Comparison of ENCODE assay signal across 12 cellular contexts in genomic region chr2:149422337-149422990, GRCh38.
DNase-seq lines count a peak whose midpoint lies in the region; ATAC-seq, FAIRE-seq and TF ChIP-seq lines count a peak whose summit lies in the region.
"Had no signal": no experiment of that assay in that cellular context is flagged by ENCODE, and none has a peak within 500 bp of the region (broad histone marks: within the 10 kb centered on the region; RNA-seq: fewer than 3 reads in every experiment).

No MANE protein-coding gene starts in this region.

- H3K9me3 ChIP-seq in HEK293 (ENCODE audit: control insufficient read depth, insufficient read depth, low read depth, low read length) (no peaks in the 10 kb centered on the region), small intestine (ENCODE audit: control insufficient read depth, low read depth) (no peaks in the 10 kb centered on the region)

- WGBS in small intestine, 3 donors, result 50 to 64% (median 56%) methylated on average over 2 of the region's 2 CpGs

- no peak for FAIRE-seq in small intestine (lab: Jason Lieb, UNC)

- H3K36me3 ChIP-seq in HEK293 (ENCODE audit: control insufficient read depth in 2 of 2, insufficient read depth in 1 of 2, low read length in 2 of 2), result no peaks in the 10 kb centered on the region
- no peaks in the 10 kb centered on the region for H3K36me3 ChIP-seq in small intestine (ENCODE audit: control insufficient read depth in 2 of 2, insufficient read depth in 2 of 2, low read length in 2 of 2)

- TF ChIP-seq CTCF in HEK293 (tag by site-specific recombination; IDR thresholded peaks at IDR 0.05) (no peak), foreskin keratinocyte (conservative IDR thresholded peaks at IDR 0.05) (no peak)

- CTCF ChIA-PET in HEK293 (lab: Yijun Ruan, JAX), result interaction anchor here (1.6 kb wide), 1 partner anchor 404 kb away, joined by 3 read pairs; no protein-coding TSS in a partner anchor

- no peaks in the 10 kb centered on the region for H3K27me3 ChIP-seq in foreskin keratinocyte
- H3K27me3 ChIP-seq in small intestine (ENCODE audit: control insufficient read depth in 2 of 2, insufficient read depth in 2 of 2, low read length in 2 of 2), result no peaks in the 10 kb centered on the region

- peak; percentile 80 for ATAC-seq in SK-N-SH treated with all-trans-retinoic acid at 6 μM for 48 hours
- peak; percentile 74 for ATAC-seq in foreskin keratinocyte
- no peak for ATAC-seq in HG03025 (IDR thresholded peaks at IDR 0.05; ENCODE audit: low FRiP score, unreplicated experiment)
- ATAC-seq: naive thymus-derived CD8-positive, alpha-beta T cell had no signal

- H3K4me3 ChIP-seq in HEK293 (ENCODE audit: low read depth, low read length), result no peak overlapping the region
- H3K4me3 ChIP-seq in small intestine (ENCODE audit: low read depth in 1 of 2, low read length in 2 of 2), result no peak overlapping the region

- no peaks in the 10 kb centered on the region for H3K4me1 ChIP-seq in HEK293 (ENCODE audit: control insufficient read depth, insufficient read depth, low read length)
- H3K4me1 ChIP-seq in foreskin keratinocyte, result peaks cover 25% of the 10 kb centered on the region
- peaks cover 0 to 5% of the 10 kb centered on the region in 2 donors for H3K4me1 ChIP-seq in small intestine (ENCODE audit: control insufficient read depth in 2 of 2, insufficient read depth in 1 of 2, low read depth in 1 of 2, low read length in 1 of 2)

- DNase-seq in foreskin keratinocyte, result peak; percentile 77 to 89
- peak; percentile 81 for DNase-seq in small intestine
- no peak for DNase-seq in OCI-M1 (lab: John Stamatoyannopoulos, UW)
- DNase-seq in dermis blood vessel endothelial cell, result no peak
- no peak for DNase-seq in HPDE6-E6E7 (ENCODE audit: extremely low spot score)
- DNase-seq: activated CD8-positive, alpha-beta memory T cell treated with anti-CD3 and anti-CD28 coated beads, Interleukin-2, amount 50 U/mL, for 48 hours; endodermal cell; naive thymus-derived CD8-positive, alpha-beta T cell; NCI-H187 had no signal

- POLR2A ChIA-PET in HEK293 (lab: Yijun Ruan, JAX), result interaction anchor here (1.3 kb wide), 1 partner anchor 45 kb away, joined by 3 read pairs; no protein-coding TSS in a partner anchor

- H3K27ac ChIP-seq in HEK293 (ENCODE audit: extremely low read depth, low read depth, low read length) (no peak overlapping the region), foreskin keratinocyte (peak overlapping the region; percentile 62), small intestine (ENCODE audit: low read depth in 1 of 2, low read length in 1 of 2) (peak overlapping the region in 1 of 2 donors; percentile 85)

TF ChIP-seq in HEK293, 187 proteins besides CTCF, POLR2A, EP300 and RAD21 (continues in another document):
- TF ChIP-seq ZNF280C (tag by site-specific recombination; IDR thresholded peaks at IDR 0.05) (no peak), YY2 (tag by site-specific recombination; IDR thresholded peaks at IDR 0.05) (no peak), PRDM1 (tag by site-specific recombination; IDR thresholded peaks at IDR 0.05) (0 out of 2 replicates have a peak, but pooled peaks have one; percentile 21)
- TF ChIP-seq, protein P1, sequence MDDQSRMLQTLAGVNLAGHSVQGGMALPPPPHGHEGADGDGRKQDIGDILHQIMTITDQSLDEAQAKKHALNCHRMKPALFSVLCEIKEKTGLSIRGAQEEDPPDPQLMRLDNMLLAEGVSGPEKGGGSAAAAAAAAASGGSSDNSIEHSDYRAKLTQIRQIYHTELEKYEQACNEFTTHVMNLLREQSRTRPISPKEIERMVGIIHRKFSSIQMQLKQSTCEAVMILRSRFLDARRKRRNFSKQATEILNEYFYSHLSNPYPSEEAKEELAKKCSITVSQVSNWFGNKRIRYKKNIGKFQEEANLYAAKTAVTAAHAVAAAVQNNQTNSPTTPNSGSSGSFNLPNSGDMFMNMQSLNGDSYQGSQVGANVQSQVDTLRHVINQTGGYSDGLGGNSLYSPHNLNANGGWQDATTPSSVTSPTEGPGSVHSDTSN (CRISPR knock-in tag; IDR thresholded peaks at IDR 0.05), result no peak

TF ChIP-seq in SK-N-SH treated with all-trans-retinoic acid at 6 μM for 48 hours, 23 proteins besides CTCF, POLR2A, EP300 and RAD21:
- TF ChIP-seq ZNF8 (CRISPR knock-in tag; IDR thresholded peaks at IDR 0.05) (no peak), OSR1 (CRISPR knock-in tag; IDR thresholded peaks at IDR 0.05) (no peak), ISL1 (CRISPR knock-in tag; IDR thresholded peaks at IDR 0.05) (peak; percentile 90), TSHZ2 (CRISPR knock-in tag; IDR thresholded peaks at IDR 0.05) (peak; percentile 31; the same call in 1 of the 2 replicates), ARNTL (CRISPR knock-in tag; IDR thresholded peaks at IDR 0.05; ENCODE audit: borderline replicate concordance, low read depth) (no peak), TCF4 (CRISPR knock-in tag; IDR thresholded peaks at IDR 0.05; ENCODE audit: borderline replicate concordance) (no peak)
- TF ChIP-seq, protein P2, sequence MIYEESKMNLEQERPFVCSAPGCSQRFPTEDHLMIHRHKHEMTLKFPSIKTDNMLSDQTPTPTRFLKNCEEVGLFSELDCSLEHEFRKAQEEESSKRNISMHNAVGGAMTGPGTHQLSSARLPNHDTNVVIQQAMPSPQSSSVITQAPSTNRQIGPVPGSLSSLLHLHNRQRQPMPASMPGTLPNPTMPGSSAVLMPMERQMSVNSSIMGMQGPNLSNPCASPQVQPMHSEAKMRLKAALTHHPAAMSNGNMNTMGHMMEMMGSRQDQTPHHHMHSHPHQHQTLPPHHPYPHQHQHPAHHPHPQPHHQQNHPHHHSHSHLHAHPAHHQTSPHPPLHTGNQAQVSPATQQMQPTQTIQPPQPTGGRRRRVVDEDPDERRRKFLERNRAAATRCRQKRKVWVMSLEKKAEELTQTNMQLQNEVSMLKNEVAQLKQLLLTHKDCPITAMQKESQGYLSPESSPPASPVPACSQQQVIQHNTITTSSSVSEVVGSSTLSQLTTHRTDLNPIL (CRISPR knock-in tag; IDR thresholded peaks at IDR 0.05; ENCODE audit: low read depth), result peak; percentile 86
TF ChIP-seq in SK-N-SH treated with all-trans-retinoic acid at 6 μM for 48 hours: peak in this region for 3.

Comparison
In these comparisons a context has a peak if more than half of its experiments do, and no peak if none do; other contexts are left out.
1. DNase-seq: peak in foreskin keratinocyte (2 of 2) and small intestine (single experiment); none in OCI-M1 (single experiment), dermis blood vessel endothelial cell (single experiment) and HPDE6-E6E7 (single experiment).